In the genomic region with DNA sequence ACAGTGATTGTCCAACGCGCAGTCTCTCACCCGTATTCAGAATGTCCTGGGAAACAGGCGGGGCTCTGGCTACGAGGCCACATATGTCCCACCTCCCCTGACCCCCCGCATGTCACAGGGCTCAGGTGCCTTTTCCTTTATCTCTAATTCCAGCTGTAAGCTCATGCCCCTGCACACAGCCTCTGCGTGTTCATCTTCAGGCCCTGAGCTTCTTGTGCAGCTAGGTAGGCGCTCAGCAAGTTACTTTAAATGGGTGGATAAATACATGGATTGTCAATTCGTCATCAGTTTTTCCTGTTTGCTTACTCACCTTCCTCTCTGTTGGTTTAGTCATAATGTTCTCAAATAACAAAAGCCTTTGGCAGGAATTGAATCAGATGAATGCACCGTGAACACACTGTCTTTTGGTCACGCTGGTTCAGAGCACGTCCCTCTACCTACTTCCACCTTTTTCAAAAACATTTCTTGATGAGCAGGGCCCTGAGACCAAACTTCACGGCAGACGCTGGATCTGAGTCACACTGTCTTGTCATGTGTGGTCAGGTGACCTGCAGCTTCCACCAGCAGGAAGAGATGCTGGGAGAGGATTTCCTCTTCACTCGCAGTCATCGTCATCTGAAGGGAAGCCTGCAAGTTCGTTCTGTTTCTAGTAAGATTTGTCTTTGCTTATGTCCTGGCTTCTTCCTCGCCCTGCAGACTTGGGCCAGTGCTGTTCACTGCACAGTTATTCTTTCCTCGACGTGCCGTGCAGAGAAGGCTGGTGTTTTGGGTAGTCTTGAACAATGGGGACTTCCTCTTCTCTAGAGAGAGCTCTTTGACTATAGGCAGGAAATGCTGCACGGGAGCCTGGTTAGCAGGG, we compare ENCODE assay signal across 8 cellular contexts.
DNase-seq lines count a peak whose midpoint lies in the region; ATAC-seq and TF ChIP-seq lines count a peak whose summit lies in the region.

No MANE protein-coding gene starts in this region.

- peak overlapping the region; percentile 99 for H3K27ac Mint-ChIP-seq in activated naive CD8-positive, alpha-beta T cell treated with anti-CD3 and anti-CD28 coated beads, Interleukin-2, amount 10 ng/mL, durations not matched to agents 7 days and 5 days

- H3K4me1 Mint-ChIP-seq in activated naive CD8-positive, alpha-beta T cell treated with anti-CD3 and anti-CD28 coated beads, Interleukin-2, amount 10 ng/mL, durations not matched to agents 7 days and 5 days: peaks cover 17% of the 10 kb centered on the region

- no peaks in the 10 kb centered on the region for H3K79me2 ChIP-seq in SU-DHL-6 (ENCODE audit: insufficient read depth, low read length)

- H3K27me3 ChIP-seq in SU-DHL-6 (ENCODE audit: low read length): no peaks in the 10 kb centered on the region

- DNase-seq in DMS153 treated with DMSO at 0.1 percent for 48 hours (lab: John Stamatoyannopoulos, UW; ENCODE audit: unreplicated experiment) (peak; percentile 70), hepatic stellate cell (ENCODE audit: low spot score) (peak; percentile 45), NCI-H446 treated with DMSO at 0.1 percent for 48 hours (lab: John Stamatoyannopoulos, UW) (no peak)
- peak; percentile 71 for DNase-seq in Jurkat, Clone E6-1 (ENCODE audit: low read depth, low spot score)
- DNase-seq in activated naive CD8-positive, alpha-beta T cell treated with anti-CD3 and anti-CD28 coated beads, Interleukin-2, amount 10 ng/mL, durations not matched to agents 7 days and 5 days: peak; percentile 70
- peak; percentile 15 to 44 for DNase-seq in stimulated activated CD4-positive, alpha-beta T cell treated with anti-CD3 and anti-CD28 coated beads, Interleukin-15, amount 100 ng/mL, for 1 hour (ENCODE audit: low read depth in 1 of 2, low spot score in 1 of 2)

- H3K27ac ChIP-seq in SU-DHL-6 (ENCODE audit: low read depth, low read length): peak overlapping the region; percentile 46

- peak overlapping the region; percentile 49 for H3K4me3 ChIP-seq in Jurkat, Clone E6-1 (ENCODE audit: low read length)
- peak overlapping the region; percentile 12 for H3K4me3 ChIP-seq in SU-DHL-6 (ENCODE audit: insufficient read depth, low read length, poor library complexity, severe bottlenecking)

- no peaks in the 10 kb centered on the region for H3K27me3 Mint-ChIP-seq in activated naive CD8-positive, alpha-beta T cell treated with anti-CD3 and anti-CD28 coated beads, Interleukin-2, amount 10 ng/mL, durations not matched to agents 7 days and 5 days

- H3K36me3 ChIP-seq in SU-DHL-6 (ENCODE audit: low read length): no peaks in the 10 kb centered on the region

- no peaks in the 10 kb centered on the region for H4K20me1 ChIP-seq in SU-DHL-6 (ENCODE audit: low read depth, low read length)

- peak; percentile 89 for ATAC-seq in GM21576 (IDR thresholded peaks at IDR 0.05; ENCODE audit: unreplicated experiment)
- ATAC-seq in activated naive CD8-positive, alpha-beta T cell treated with anti-CD3 and anti-CD28 coated beads, Interleukin-2, amount 10 ng/mL, durations not matched to agents 7 days and 5 days (ENCODE audit: low read depth): peak; percentile 89

- H2AFZ ChIP-seq in SU-DHL-6 (ENCODE audit: low read depth, low read length, severe bottlenecking): peak overlapping the region; percentile 76

- H3K4me2 ChIP-seq in SU-DHL-6 (ENCODE audit: low read depth, low read length, poor library complexity, severe bottlenecking): peak overlapping the region; percentile 60

- H3K4me3 Mint-ChIP-seq in activated naive CD8-positive, alpha-beta T cell treated with anti-CD3 and anti-CD28 coated beads, Interleukin-2, amount 10 ng/mL, durations not matched to agents 7 days and 5 days: peak overlapping the region; percentile 87

- no peak for TF ChIP-seq CTCF in SU-DHL-6 (IDR thresholded peaks at IDR 0.05; ENCODE audit: insufficient read depth, low read length, poor library complexity, severe bottlenecking)

- H3K9me2 ChIP-seq in SU-DHL-6 (replicated peaks; ENCODE audit: insufficient read depth, low read length): no peaks in the 10 kb centered on the region

- peaks cover 8% of the 10 kb centered on the region for H3K36me3 Mint-ChIP-seq in activated naive CD8-positive, alpha-beta T cell treated with anti-CD3 and anti-CD28 coated beads, Interleukin-2, amount 10 ng/mL, durations not matched to agents 7 days and 5 days

- no peaks in the 10 kb centered on the region for H3F3A ChIP-seq in SU-DHL-6 (ENCODE audit: insufficient read depth)

- H3K9me3 ChIP-seq in SU-DHL-6 (ENCODE audit: insufficient read depth, low read length): no peaks in the 10 kb centered on the region

- peaks cover 5% of the 10 kb centered on the region for H3K9me3 Mint-ChIP-seq in activated naive CD8-positive, alpha-beta T cell treated with anti-CD3 and anti-CD28 coated beads, Interleukin-2, amount 10 ng/mL, durations not matched to agents 7 days and 5 days

- H3K9ac ChIP-seq in SU-DHL-6 (ENCODE audit: low read length): peak overlapping the region; percentile 34

- POLR2A ChIA-PET in activated naive CD8-positive, alpha-beta T cell treated with anti-CD3 and anti-CD28 coated beads, Interleukin-2, amount 10 ng/mL, durations not matched to agents 7 days and 5 days (lab: Charles Lee): interaction anchor here (1.0 to 2.0 kb wide), 4 partner anchors 41 to 439 kb away, joined by 3 to 14 read pairs (median 3); partner anchors contain the start of genes PTGR3 and TSHZ1
